In genomic region chr5:87579678-87580077, GRCh38 we compare ENCODE assay signal across 33 cellular contexts.
"Had no signal": no experiment of that assay in that cellular context is flagged by ENCODE, and none has a peak within 500 bp of the region (broad histone marks: within the 10 kb centered on the region; RNA-seq: fewer than 3 reads in every experiment).

No MANE protein-coding gene starts in this region.

- H3K4me3 ChIP-seq: adrenal gland, body of pancreas, breast epithelium, coronary artery, Peyer's patch had no signal

- ATAC-seq: activated CD8-positive, alpha-beta memory T cell treated with anti-CD3 and anti-CD28 coated beads, Interleukin-2, amount 10 ng/mL, durations not matched to agents 7 days and 5 days; activated naive CD4-positive, alpha-beta T cell treated with anti-CD3 and anti-CD28 coated beads, Interleukin-2, amount 50 U/mL, for 72 hours; activated T-cell treated with anti-CD3 and anti-CD28 coated beads, Interleukin-2, amount 50 U/mL, for 72 hours; activated T-helper 17 cell treated with anti-CD3 and anti-CD28 coated beads, Interleukin-2, amount 50 U/mL, for 72 hours; body of pancreas; PC-3; Right ventricle myocardium inferior; SK-N-SH treated with all-trans-retinoic acid at 6 μM for 48 hours had no signal

- DNase-seq: activated B cell treated with CpG ODN at 0.5 μM for 24 hours; activated CD4-positive, alpha-beta memory T cell treated with anti-CD3 and anti-CD28 coated beads, Interleukin-2, amount 10 ng/mL, durations not matched to agents 7 days and 5 days; activated CD4-positive, alpha-beta T cell treated with anti-CD3 and anti-CD28 coated beads for 1 hour; activated CD4-positive, alpha-beta T cell treated with anti-CD3 and anti-CD28 coated beads for 48 hours; activated CD8-positive, alpha-beta memory T cell treated with anti-CD3 and anti-CD28 coated beads for 24 hours; activated CD8-positive, alpha-beta memory T cell treated with anti-CD3 and anti-CD28 coated beads, Interleukin-2, amount 10 ng/mL, durations not matched to agents 7 days and 5 days; activated CD8-positive, alpha-beta memory T cell treated with anti-CD3 and anti-CD28 coated beads, Interleukin-2, amount 50 U/mL, for 48 hours; activated gamma-delta T cell treated with Interleukin-2 at 50 U/mL for 16 hours; activated naive CD4-positive, alpha-beta T cell treated with anti-CD3 and anti-CD28 coated beads for 36 hours; activated T-cell treated with anti-CD3 and anti-CD28 coated beads, Interleukin-2, amount 50 U/mL, for 72 hours; adrenal gland; body of pancreas; NCI-H1105; NCI-H1417 treated with DMSO at 0.1 percent for 48 hours; NCI-H187 treated with DMSO at 0.1 percent for 48 hours; NCI-H2081; NCI-H2171 treated with DMSO at 0.1 percent for 48 hours; NCI-H2227 treated with DMSO at 0.1 percent for 48 hours; NCI-H446; NCI-H524; NK-92 treated with Interleukin-12 subunit alpha and Interleukin-12 subunit beta, amount 100 ng/mL, for 24 hours; PC-3; Peyer's patch; SIG-M5; T-helper 1 cell; T-helper 2 cell; T-helper 9 cell had no signal
